In genomic region chr7:50718311-50718710, GRCh38 we compare ENCODE assay signal across 24 cellular contexts.
A peak's percentile ranks its signal among the peaks of the same experiment; 100 is the strongest.
DNase-seq lines count a peak whose midpoint lies in the region; ATAC-seq, FAIRE-seq and TF ChIP-seq lines count a peak whose summit lies in the region.
"Had no signal": no experiment of that assay in that cellular context is flagged by ENCODE, and none has a peak within 500 bp of the region (broad histone marks: within the 10 kb centered on the region; RNA-seq: fewer than 3 reads in every experiment).

No MANE protein-coding gene starts in this region.

- POLR2A ChIA-PET in HepG2 (lab: Yijun Ruan, JAX), result no interaction called here

- in situ Hi-C loops in HepG2 (cut with HindIII; ENCODE audit: extremely low pct_ligation_motif_present, low pct_unique_long_range_greater_than_20kb), result no loop called here

- 0 out of 2 replicates have a peak, but pooled peaks have one; percentile 15 for TF ChIP-seq RAD21 in HepG2 (CRISPR knock-in tag; IDR thresholded peaks at IDR 0.05)

- H3K27ac ChIP-seq in C4-2B, result peak overlapping the region; percentile 1; the same call in 1 of the 2 replicates
- peak overlapping the region; percentile 40 for H3K27ac ChIP-seq in HepG2 (ENCODE audit: extremely low read length, insufficient read depth, low read length)
- H3K27ac ChIP-seq: neutrophil, uterus had no signal

- no peaks in the 10 kb centered on the region for H3K9me3 ChIP-seq in HepG2 (ENCODE audit: low read length)
- H3K9me3 ChIP-seq: neutrophil, uterus had no signal

- no peaks in the 10 kb centered on the region for H3K36me3 ChIP-seq in HepG2 (replicated peaks in 1 of 2; ENCODE audit: control insufficient read depth in 1 of 2, insufficient read depth in 2 of 2, low read length in 2 of 2)
- H3K36me3 ChIP-seq: neutrophil, uterus had no signal

- H3K4me1 ChIP-seq in HepG2 (ENCODE audit: insufficient read depth, low read length), result peaks cover 24% of the 10 kb centered on the region

- intact Hi-C loops in HepG2 (cut with micrococcal nuclease; ENCODE audit: unreplicated experiment), result loop anchor here (2.0 to 5.0 kb wide), 2 partner anchors 22 to 74 kb away; no protein-coding TSS in a partner anchor

- H4K20me1 ChIP-seq in HepG2 (ENCODE audit: insufficient read depth, low read length), result no peaks in the 10 kb centered on the region

- CTCF ChIA-PET in HepG2 (lab: Yijun Ruan, JAX; ENCODE audit: low intra/inter-chr PET ratio, low total read pairs), result no interaction called here

- no TSS peak for BruUV-seq in HepG2 (replicated peaks; lab: Mats Ljungman, UMichigan)

- TF ChIP-seq EP300 in HepG2 (IDR thresholded peaks at IDR 0.05; ENCODE audit: low read depth in 2 of 2, low read length in 2 of 2), result no peak
- no peak for TF ChIP-seq EP300 in HepG2 (CRISPR knock-in tag; IDR thresholded peaks at IDR 0.05; ENCODE audit: borderline replicate concordance)

- TF ChIP-seq CTCF in C4-2B (conservative IDR thresholded peaks at IDR 0.05) (no peak), HepG2 (CRISPR knock-in tag; IDR thresholded peaks at IDR 0.05) (0 out of 2 replicates have a peak, but pooled peaks have one; percentile 12)

- TF ChIP-seq POLR2A in HepG2 (IDR thresholded peaks at IDR 0.05; ENCODE audit: insufficient read depth in 1 of 2, low read depth in 2 of 2, low read length in 2 of 2), result no peak

- no peak overlapping the region for H2AFZ ChIP-seq in HepG2 (ENCODE audit: low read length)

- no peak for FAIRE-seq in HepG2 (lab: Jason Lieb, UNC)
- FAIRE-seq: D721Med, frontal cortex, G401.6, HTR-8/SVneo had no signal

- H3K4me2 ChIP-seq in HepG2 (ENCODE audit: low read depth, low read length), result peak overlapping the region; percentile 69

- no peak overlapping the region; a peak in 1 of 6 replicates for H3K4me3 ChIP-seq in HepG2 (replicated peaks in 1 of 3; ENCODE audit: insufficient read depth in 1 of 3, low read depth in 2 of 3, low read length in 3 of 3)
- H3K4me3 ChIP-seq: uterus had no signal

- peak; percentile 82 for ATAC-seq in HepG2
- no peak for ATAC-seq in GM21447 (IDR thresholded peaks at IDR 0.05; ENCODE audit: unreplicated experiment)
- ATAC-seq: T-helper 17 cell had no signal

- 16% methylated on average over 6 of the region's 6 CpGs for WGBS in HepG2 (ENCODE audit: low lambda C conversion rate)

- H3K9ac ChIP-seq in HepG2 (ENCODE audit: insufficient read depth, low read depth, low read length), result no peak overlapping the region

- H3K79me2 ChIP-seq in HepG2 (ENCODE audit: insufficient read depth, low read length), result no peaks in the 10 kb centered on the region

- DNase-seq in DMS53 (lab: John Stamatoyannopoulos, UW) (peak; percentile 53), NCI-H774 (lab: John Stamatoyannopoulos, UW) (peak; percentile 33), HepG2 (ENCODE audit: low spot score) (peak; percentile 6), LoVo (ENCODE audit: low spot score) (no peak), SIG-M5 (lab: John Stamatoyannopoulos, UW) (no peak), NCI-H1105 (lab: John Stamatoyannopoulos, UW) (no peak)
- DNase-seq: activated naive CD8-positive, alpha-beta T cell treated with anti-CD3 and anti-CD28 coated beads for 36 hours; activated T-cell treated with anti-CD3 and anti-CD28 coated beads for 4 hours; KG1; left colon; mesenchymal stem cell; MM.1S; NCI-H1694 treated with DMSO at 0.1 percent for 48 hours; NCI-H82; stimulated activated naive CD4-positive, alpha-beta T cell; T-helper 17 cell; uterus had no signal

- H3K27me3 ChIP-seq in HepG2 (ENCODE audit: control insufficient read depth in 1 of 2, insufficient read depth in 2 of 2, low read length in 2 of 2), result no peaks in the 10 kb centered on the region
- H3K27me3 ChIP-seq: neutrophil, uterus had no signal

TF ChIP-seq in HepG2, 621 proteins besides CTCF, POLR2A, EP300 and RAD21:
- TF ChIP-seq ZNF577 (CRISPR knock-in tag; IDR thresholded peaks at IDR 0.05; ENCODE audit: borderline replicate concordance, low read depth) (no peak), ZNF687 (CRISPR knock-in tag; IDR thresholded peaks at IDR 0.05) (0 out of 2 replicates have a peak, but pooled peaks have one; percentile 5), MAF1 (CRISPR knock-in tag; IDR thresholded peaks at IDR 0.05; ENCODE audit: borderline replicate concordance) (no peak), STAG1 (CRISPR knock-in tag; IDR thresholded peaks at IDR 0.05) (peak; percentile 36; the same call in 1 of the 2 replicates)

Comparison
In these comparisons a context has a peak if more than half of its experiments do, and no peak if none do; other contexts are left out.
1. DNase-seq: peak in DMS53 (single experiment), NCI-H774 (single experiment) and HepG2 (single experiment); none in LoVo (single experiment), SIG-M5 (single experiment) and NCI-H1105 (single experiment).